ENCODE assay signal across 8 cellular contexts in the genomic region with DNA sequence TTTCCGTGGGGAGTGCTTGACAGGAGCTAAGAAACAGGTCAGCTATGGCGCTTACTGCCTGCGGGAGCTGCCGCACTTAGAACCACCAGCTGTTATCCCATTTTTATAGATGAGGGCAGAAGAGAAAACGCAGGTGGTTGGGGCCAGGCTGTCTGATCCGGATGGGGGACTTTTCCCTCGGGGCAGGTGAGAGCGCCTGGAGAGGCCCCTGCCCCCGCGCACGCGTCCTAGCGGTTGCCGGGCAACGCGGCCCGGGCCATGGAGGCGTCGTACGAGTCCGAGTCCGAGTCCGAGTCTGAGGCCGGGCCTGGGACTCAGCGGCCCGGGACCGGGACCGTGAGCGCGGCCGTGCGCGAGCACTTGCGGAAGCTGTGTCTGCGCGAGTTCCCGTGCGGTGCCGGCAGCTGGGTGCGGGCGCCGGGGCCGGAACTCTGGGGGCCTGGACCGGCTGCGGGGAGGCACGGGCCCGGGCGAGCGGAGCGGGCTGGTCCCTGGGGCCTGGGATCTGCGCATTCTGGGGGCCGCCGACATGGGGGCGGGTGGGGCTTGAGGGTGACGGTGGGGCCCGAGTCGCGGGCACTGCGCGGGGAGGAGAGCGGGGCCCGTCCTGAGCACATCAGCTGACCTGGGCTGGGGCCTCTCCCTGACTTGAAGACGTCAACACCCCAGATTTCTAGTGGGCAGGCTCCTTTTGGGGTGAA. TPM values are rescaled to one million over a fixed set of nuclear protein-coding genes. Genes with fewer than 3 reads are reported as not detected.
DNase-seq lines count a peak whose midpoint lies in the region; ATAC-seq and TF ChIP-seq lines count a peak whose summit lies in the region.

A gene with protein sequence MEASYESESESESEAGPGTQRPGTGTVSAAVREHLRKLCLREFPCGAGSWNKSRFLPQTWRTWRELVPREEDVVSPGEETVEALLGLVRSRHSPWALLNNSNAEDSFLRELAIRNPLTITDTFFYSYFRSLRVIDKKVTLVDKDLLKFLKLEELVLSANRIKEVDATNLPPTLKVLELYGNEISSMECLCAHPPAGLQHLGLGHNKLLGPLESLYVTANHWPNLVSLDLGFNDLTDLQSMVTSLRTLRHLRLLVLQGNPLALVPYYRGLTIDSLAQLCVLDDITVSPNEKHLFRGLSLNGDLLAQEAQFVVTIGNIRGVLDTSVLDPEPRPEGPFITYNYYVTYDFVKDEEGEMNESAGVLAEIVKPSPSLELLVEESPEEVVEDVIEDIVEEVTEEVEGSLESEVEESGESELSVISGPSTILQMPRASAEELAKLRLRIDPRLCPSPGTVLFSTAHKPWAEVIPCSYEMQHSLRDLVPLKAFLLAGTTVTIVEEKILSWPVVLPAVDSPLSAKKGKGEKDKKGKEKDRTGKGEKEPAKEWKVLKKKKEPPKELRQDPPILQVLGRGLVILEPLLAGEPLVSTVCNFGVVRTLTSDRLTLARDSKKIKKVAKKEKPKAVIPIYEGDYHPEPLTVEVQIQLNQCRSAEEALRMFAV (plus strand): TSS at position 237 of the 701 bp plus-strand sequence. CDS start 22 bp downstream, at position 259.

- intact Hi-C loops in vagina (cut with DNase I) = no loop called here

- POLR2A ChIA-PET in WTC11 (lab: Charles Lee) = interaction anchor here (0.6 to 1.0 kb wide), 2 partner anchors 43 to 525 kb away, joined by 3 read pairs; a partner anchor contains a TSS

- H3K9ac ChIP-seq in HUES6 (ENCODE audit: low read length) = no peak within 1 kb of the TSS
- H3K9ac ChIP-seq in mucosa of rectum (ENCODE audit: low read depth in 1 of 2, low read length in 2 of 2) = peak within 1 kb of the TSS in 1 of 2 donors; percentile 36

- ATAC-seq in WTC11 (peak; percentile 88), GM21576 (IDR thresholded peaks at IDR 0.05; ENCODE audit: unreplicated experiment) (no peak)

- H3K27me3 Mint-ChIP-seq in WTC11 (ENCODE audit: low read depth) = peaks cover 17% of the 10 kb centered on the region
- peaks cover 3% of the 10 kb centered on the region for H3K27me3 Mint-ChIP-seq in endothelial cell (ENCODE audit: unreplicated experiment)

- H3K4me3 Mint-ChIP-seq in WTC11 (peak within 1 kb of the TSS; percentile 74), endothelial cell (ENCODE audit: unreplicated experiment) (peak within 1 kb of the TSS; percentile 85)

- H3K27me3 ChIP-seq in HUES6 (ENCODE audit: control insufficient read depth, insufficient read depth, low read length) (peaks cover 19% of the 10 kb centered on the region), mucosa of rectum (ENCODE audit: control insufficient read depth in 2 of 2, insufficient read depth in 2 of 2, low read length in 2 of 2) (no peaks in the 10 kb centered on the region), vagina (no peaks in the 10 kb centered on the region)

- H3K9me3 ChIP-seq in HUES6 (ENCODE audit: control insufficient read depth, insufficient read depth, low read depth, low read length) (no peaks in the 10 kb centered on the region), mucosa of rectum (ENCODE audit: control insufficient read depth in 2 of 2, low read length in 2 of 2) (no peaks in the 10 kb centered on the region), vagina (no peaks in the 10 kb centered on the region)

- TF ChIP-seq POLR2A in vagina (IDR thresholded peaks at IDR 0.05) = no peak

- peaks cover 3% of the 10 kb centered on the region; the same call in 1 of the 2 replicates for H3K4me1 Mint-ChIP-seq in WTC11
- peaks cover 4% of the 10 kb centered on the region for H3K4me1 Mint-ChIP-seq in endothelial cell (ENCODE audit: unreplicated experiment)

- DNase-seq in AG08396 (ENCODE audit: low spot score) (peak; percentile 50), WTC11 (ENCODE audit: low spot score) (peak; percentile 80), endothelial cell (ENCODE audit: low spot score) (peak; percentile 59), vagina (ENCODE audit: extremely low spot score in 2 of 2) (no peak), middle frontal gyrus (ENCODE audit: extremely low spot score, low spot score) (no peak)

- H3K4me1 ChIP-seq in HUES6 (ENCODE audit: control insufficient read depth, insufficient read depth, low read length) = no peaks in the 10 kb centered on the region
- peaks cover 2 to 4% of the 10 kb centered on the region in 2 donors for H3K4me1 ChIP-seq in mucosa of rectum (ENCODE audit: control insufficient read depth in 2 of 2, insufficient read depth in 2 of 2, low read length in 2 of 2)
- peaks cover 9% of the 10 kb centered on the region for H3K4me1 ChIP-seq in vagina

- no peak within 1 kb of the TSS for H3K27ac Mint-ChIP-seq in WTC11
- no peak within 1 kb of the TSS for H3K27ac Mint-ChIP-seq in endothelial cell (ENCODE audit: unreplicated experiment)

- H3K36me3 ChIP-seq in HUES6 (ENCODE audit: control insufficient read depth, insufficient read depth, low read length) (no peaks in the 10 kb centered on the region), mucosa of rectum (ENCODE audit: control insufficient read depth in 2 of 2, insufficient read depth in 2 of 2, low read length in 2 of 2) (no peaks in the 10 kb centered on the region), vagina (no peaks in the 10 kb centered on the region)

- no peak within 1 kb of the TSS for H3K27ac ChIP-seq in HUES6 (ENCODE audit: low read depth, low read length)
- H3K27ac ChIP-seq in mucosa of rectum (ENCODE audit: low read depth in 2 of 2, low read length in 2 of 2) = no peak within 1 kb of the TSS
- no peak within 1 kb of the TSS for H3K27ac ChIP-seq in vagina

- peak within 1 kb of the TSS; percentile 68 for H3K4me3 ChIP-seq in HUES6 (ENCODE audit: low read depth, low read length)
- peak within 1 kb of the TSS; percentile 57 to 66 for H3K4me3 ChIP-seq in mucosa of rectum (ENCODE audit: low read length in 2 of 2)
- peak within 1 kb of the TSS; percentile 47 to 48 for H3K4me3 ChIP-seq in vagina

- H3K9me3 Mint-ChIP-seq in WTC11 (no peaks in the 10 kb centered on the region), endothelial cell (ENCODE audit: unreplicated experiment) (no peaks in the 10 kb centered on the region)

- H3K36me3 Mint-ChIP-seq in WTC11 (no peaks in the 10 kb centered on the region), endothelial cell (ENCODE audit: low read depth, unreplicated experiment) (peaks cover 4% of the 10 kb centered on the region)

- CTCF ChIA-PET in WTC11 (lab: Charles Lee) = interaction anchor here (0.6 to 1.9 kb wide), 8 partner anchors 8 to 265 kb away, joined by 3 to 8 read pairs (median 4); a partner anchor contains a TSS

- TF ChIP-seq CTCF in WTC11 (IDR thresholded peaks at IDR 0.05) (no peak), endothelial cell (IDR thresholded peaks at IDR 0.05; ENCODE audit: unreplicated experiment) (no peak), vagina (IDR thresholded peaks at IDR 0.05) (no peak)

TF ChIP-seq in WTC11, 78 proteins besides CTCF, POLR2A, EP300 and RAD21 (continues in another document):
- TF ChIP-seq KAT7 (CRISPR knock-in tag; IDR thresholded peaks at IDR 0.05; ENCODE audit: borderline replicate concordance) = no peak
- TF ChIP-seq NFYB (CRISPR knock-in tag; conservative IDR thresholded peaks at IDR 0.05; ENCODE audit: low read depth) = no peak
- TF ChIP-seq ZNF121 (CRISPR knock-in tag; IDR thresholded peaks at IDR 0.05) = 0 out of 2 replicates have a peak, but pooled peaks have one; percentile 4
- TF ChIP-seq ZBTB21 (CRISPR knock-in tag; IDR thresholded peaks at IDR 0.05; ENCODE audit: borderline replicate concordance) = no peak
- no peak for TF ChIP-seq JAZF1 (CRISPR knock-in tag; IDR thresholded peaks at IDR 0.05)
- TF ChIP-seq, protein P1, sequence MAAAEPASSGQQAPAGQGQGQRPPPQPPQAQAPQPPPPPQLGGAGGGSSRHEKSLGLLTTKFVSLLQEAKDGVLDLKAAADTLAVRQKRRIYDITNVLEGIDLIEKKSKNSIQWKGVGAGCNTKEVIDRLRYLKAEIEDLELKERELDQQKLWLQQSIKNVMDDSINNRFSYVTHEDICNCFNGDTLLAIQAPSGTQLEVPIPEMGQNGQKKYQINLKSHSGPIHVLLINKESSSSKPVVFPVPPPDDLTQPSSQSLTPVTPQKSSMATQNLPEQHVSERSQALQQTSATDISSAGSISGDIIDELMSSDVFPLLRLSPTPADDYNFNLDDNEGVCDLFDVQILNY (CRISPR knock-in tag; IDR thresholded peaks at IDR 0.05) = no peak
- no peak for TF ChIP-seq GABPB1 (CRISPR knock-in tag; IDR thresholded peaks at IDR 0.05)
- TF ChIP-seq, protein P2, sequence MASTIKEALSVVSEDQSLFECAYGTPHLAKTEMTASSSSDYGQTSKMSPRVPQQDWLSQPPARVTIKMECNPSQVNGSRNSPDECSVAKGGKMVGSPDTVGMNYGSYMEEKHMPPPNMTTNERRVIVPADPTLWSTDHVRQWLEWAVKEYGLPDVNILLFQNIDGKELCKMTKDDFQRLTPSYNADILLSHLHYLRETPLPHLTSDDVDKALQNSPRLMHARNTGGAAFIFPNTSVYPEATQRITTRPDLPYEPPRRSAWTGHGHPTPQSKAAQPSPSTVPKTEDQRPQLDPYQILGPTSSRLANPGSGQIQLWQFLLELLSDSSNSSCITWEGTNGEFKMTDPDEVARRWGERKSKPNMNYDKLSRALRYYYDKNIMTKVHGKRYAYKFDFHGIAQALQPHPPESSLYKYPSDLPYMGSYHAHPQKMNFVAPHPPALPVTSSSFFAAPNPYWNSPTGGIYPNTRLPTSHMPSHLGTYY (CRISPR knock-in tag; IDR thresholded peaks at IDR 0.05) = no peak
- no peak for TF ChIP-seq CREM (CRISPR knock-in tag; IDR thresholded peaks at IDR 0.05)
- TF ChIP-seq, protein P3, sequence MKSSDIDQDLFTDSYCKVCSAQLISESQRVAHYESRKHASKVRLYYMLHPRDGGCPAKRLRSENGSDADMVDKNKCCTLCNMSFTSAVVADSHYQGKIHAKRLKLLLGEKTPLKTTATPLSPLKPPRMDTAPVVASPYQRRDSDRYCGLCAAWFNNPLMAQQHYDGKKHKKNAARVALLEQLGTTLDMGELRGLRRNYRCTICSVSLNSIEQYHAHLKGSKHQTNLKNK (CRISPR knock-in tag; IDR thresholded peaks at IDR 0.05) = no peak
- no peak for TF ChIP-seq TEAD4 (CRISPR knock-in tag; IDR thresholded peaks at IDR 0.05)
- TF ChIP-seq SP1 (CRISPR knock-in tag; conservative IDR thresholded peaks at IDR 0.05) = no peak
- no peak for TF ChIP-seq IRF2 (CRISPR knock-in tag; IDR thresholded peaks at IDR 0.05; ENCODE audit: borderline replicate concordance, low read depth)
- TF ChIP-seq, protein P4, sequence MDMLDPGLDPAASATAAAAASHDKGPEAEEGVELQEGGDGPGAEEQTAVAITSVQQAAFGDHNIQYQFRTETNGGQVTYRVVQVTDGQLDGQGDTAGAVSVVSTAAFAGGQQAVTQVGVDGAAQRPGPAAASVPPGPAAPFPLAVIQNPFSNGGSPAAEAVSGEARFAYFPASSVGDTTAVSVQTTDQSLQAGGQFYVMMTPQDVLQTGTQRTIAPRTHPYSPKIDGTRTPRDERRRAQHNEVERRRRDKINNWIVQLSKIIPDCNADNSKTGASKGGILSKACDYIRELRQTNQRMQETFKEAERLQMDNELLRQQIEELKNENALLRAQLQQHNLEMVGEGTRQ (CRISPR knock-in tag; IDR thresholded peaks at IDR 0.05) = no peak

RNA-seq across cellular contexts. Expression of the gene that starts here (rescaled TPM):
- total RNA-seq in WTC11 (2021) (0.21 to 0.64 TPM (median 0.22 TPM) in 3 replicates), endothelial cell (ENCODE audit: unreplicated experiment) (0.31 TPM), vagina (not detected)

Comparison
In these comparisons a context has a peak if more than half of its experiments do, and no peak if none do; other contexts are left out.
1. Peak in DNase-seq and ATAC-seq in WTC11; RNA of the gene not detected or under 1 TPM.
2. Peak in DNase-seq in endothelial cell; RNA of the gene not detected or under 1 TPM.